1 cellular context compared by ENCODE assay signal in genomic region chr19:12308891-12309290, GRCh38. TPM values are rescaled to one million over a fixed set of nuclear protein-coding genes. Genes with fewer than 3 reads are reported as not detected.
"Had no signal": no experiment of that assay in that cellular context is flagged by ENCODE, and none has a peak within 500 bp of the region (broad histone marks: within the 10 kb centered on the region; RNA-seq: fewer than 3 reads in every experiment).

No MANE protein-coding gene starts in this region.

RNA-seq across cellular contexts. Expression of gene ZNF442, which starts 56.6 kb away (rescaled TPM):
- total RNA-seq: PC-9 had no signal
